In genomic region chr18:596288-596881, GRCh38 we compare ENCODE assay signal across 9 cellular contexts. TPM values are rescaled to one million over a fixed set of nuclear protein-coding genes. Genes with fewer than 3 reads are reported as not detected.
DNase-seq lines count a peak whose midpoint lies in the region; ATAC-seq, FAIRE-seq and TF ChIP-seq lines count a peak whose summit lies in the region.
"Had no signal": no experiment of that assay in that cellular context is flagged by ENCODE, and none has a peak within 500 bp of the region (broad histone marks: within the 10 kb centered on the region; RNA-seq: fewer than 3 reads in every experiment).

No MANE protein-coding gene starts in this region.

- H3K79me2 ChIP-seq in MM.1S (ENCODE audit: low read length) = no peaks in the 10 kb centered on the region

- H3F3A ChIP-seq in MM.1S (ENCODE audit: insufficient read depth, low read length) = no peaks in the 10 kb centered on the region

- no peaks in the 10 kb centered on the region for H3K36me3 ChIP-seq in MM.1S (replicated peaks; ENCODE audit: insufficient read depth, low read length)
- no peaks in the 10 kb centered on the region for H3K36me3 ChIP-seq in left lung

- intact Hi-C loops in left lung (cut with DNase I) = loop anchor here in 1 of 2 donors (10.0 kb wide), 1 partner anchor 92 kb away; the partner anchor contains the start of gene COLEC12

- no peaks in the 10 kb centered on the region for H3K9me3 ChIP-seq in MM.1S (replicated peaks; ENCODE audit: insufficient read depth, low read length)
- no peaks in the 10 kb centered on the region for H3K9me3 ChIP-seq in left lung

- FAIRE-seq in RCC 7860 (lab: Jason Lieb, UNC) = no peak

- TF ChIP-seq CTCF in MM.1S (IDR thresholded peaks at IDR 0.05; ENCODE audit: low read length) (no peak), left lung (IDR thresholded peaks at IDR 0.05) (no peak)

- peak overlapping the region; percentile 48 for H3K4me3 ChIP-seq in MM.1S (ENCODE audit: low read length)
- no peak overlapping the region for H3K4me3 ChIP-seq in left lung

- H3K9me2 ChIP-seq in MM.1S (replicated peaks; ENCODE audit: insufficient read depth, low read length) = no peaks in the 10 kb centered on the region

- DNase-seq in NCI-H2081 (lab: John Stamatoyannopoulos, UW) = peak; percentile 66 to 87
- DNase-seq in NCI-H2081 treated with DMSO at 0.1 percent for 48 hours (lab: John Stamatoyannopoulos, UW) = no peak
- peak; percentile 76 for DNase-seq in MM.1S
- DNase-seq in activated T-helper 9 cell treated with anti-CD3 and anti-CD28 coated beads, Interleukin-2, amount 50 U/mL, for 16 hours (ENCODE audit: low read depth) = peak; percentile 46
- peak; percentile 54 to 81 for DNase-seq in left lung
- DNase-seq in NCI-H187 treated with DMSO at 0.1 percent for 48 hours (lab: John Stamatoyannopoulos, UW) = no peak
- DNase-seq in RCC 7860 (ENCODE audit: low spot score) = no peak

- ATAC-seq in GM21526 (IDR thresholded peaks at IDR 0.05; ENCODE audit: low FRiP score, unreplicated experiment) (peak; percentile 54), left lung (peak; percentile 91)

- no peak overlapping the region for H3K9ac ChIP-seq in MM.1S (ENCODE audit: low read length)

- no peaks in the 10 kb centered on the region for H4K20me1 ChIP-seq in MM.1S (ENCODE audit: insufficient read depth, low read length)

- H3K27ac ChIP-seq in MM.1S (ENCODE audit: low read length) = no peak overlapping the region
- H3K27ac ChIP-seq in left lung = no peak overlapping the region

- H3K4me2 ChIP-seq in MM.1S (ENCODE audit: low read depth, low read length) = peak overlapping the region; percentile 90

- H2AFZ ChIP-seq in MM.1S (ENCODE audit: low read length) = peak overlapping the region; percentile 94

- peaks cover 6% of the 10 kb centered on the region; the same call in 1 of the 2 replicates for H3K4me1 ChIP-seq in MM.1S (ENCODE audit: low read length)
- H3K4me1 ChIP-seq in left lung = no peaks in the 10 kb centered on the region

- H3K27me3 ChIP-seq in MM.1S (replicated peaks; ENCODE audit: insufficient read depth, low read length) = 0 out of 2 replicates have a peak, but pooled peaks cover 10% of the 10 kb centered on the region
- H3K27me3 ChIP-seq in left lung = peaks cover 5 to 48% of the 10 kb centered on the region in 2 donors

RNA-seq across cellular contexts. Expression of gene CLUL1, which starts 0.4 kb away (rescaled TPM):
- 1 to 10 TPM; 1.3 to 1.4 TPM for total RNA-seq in left lung

RNA-seq across cellular contexts. Expression of gene CETN1, which starts 16.2 kb away (rescaled TPM):
- total RNA-seq in left lung = not detected
- total RNA-seq: lower leg skin had no signal

Comparison
In these comparisons a context has a peak if more than half of its experiments do, and no peak if none do; other contexts are left out.
1. DNase-seq: peak in NCI-H2081 (2 of 2), MM.1S (single experiment), activated T-helper 9 cell treated with anti-CD3 and anti-CD28 coated beads, Interleukin-2, amount 50 U/mL, for 16 hours (single experiment) and left lung (2 of 2); none in NCI-H2081 treated with DMSO at 0.1 percent for 48 hours (single experiment), NCI-H187 treated with DMSO at 0.1 percent for 48 hours (single experiment) and RCC 7860 (single experiment).